ENCODE assay signal across 9 cellular contexts in genomic region chr3:69541823-69542264, GRCh38.
A peak's percentile ranks its signal among the peaks of the same experiment; 100 is the strongest.
DNase-seq lines count a peak whose midpoint lies in the region; ATAC-seq, FAIRE-seq and TF ChIP-seq lines count a peak whose summit lies in the region.
"Had no signal": no experiment of that assay in that cellular context is flagged by ENCODE, and none has a peak within 500 bp of the region (broad histone marks: within the 10 kb centered on the region; RNA-seq: fewer than 3 reads in every experiment).

No MANE protein-coding gene starts in this region.

- no peak overlapping the region for H2BK120ac ChIP-seq in mesenchymal stem cell (ENCODE audit: low read depth, low read length)

- TF ChIP-seq POLR2A in endothelial cell of umbilical vein (IDR thresholded peaks at IDR 0.05; ENCODE audit: low read depth, low read length), result no peak
- TF ChIP-seq POLR2A in uterus (IDR thresholded peaks at IDR 0.05), result no peak

- TF ChIP-seq CTCF in endothelial cell of umbilical vein (IDR thresholded peaks at IDR 0.05; ENCODE audit: extremely low read depth in 1 of 2, insufficient read depth in 1 of 2, low read depth in 1 of 2, low read length in 2 of 2) (no peak), uterus (IDR thresholded peaks at IDR 0.05) (no peak)

- no peak overlapping the region for H3K18ac ChIP-seq in mesenchymal stem cell (ENCODE audit: low read depth in 1 of 2, low read length in 2 of 2)

- no peak overlapping the region for H4K8ac ChIP-seq in mesenchymal stem cell (ENCODE audit: low read length)

- in situ Hi-C loops in G401 (cut with HindIII; ENCODE audit: low sequenced_read_pairs), result no loop called here

- peaks cover 34 to 38% of the 10 kb centered on the region in 2 experiments for H3K27me3 ChIP-seq in endothelial cell of umbilical vein (ENCODE audit: control insufficient read depth in 2 of 2, insufficient read depth in 2 of 2, low read length in 2 of 2)
- peaks cover 57 to 59% of the 10 kb centered on the region in 2 experiments for H3K27me3 ChIP-seq in mesenchymal stem cell (ENCODE audit: control insufficient read depth in 1 of 2, insufficient read depth in 1 of 2, low read length in 2 of 2)
- H3K27me3 ChIP-seq in uterus, result no peaks in the 10 kb centered on the region

- H3K4ac ChIP-seq in mesenchymal stem cell (ENCODE audit: low read depth in 1 of 2, low read length in 2 of 2), result no peak overlapping the region

- FAIRE-seq in endothelial cell of umbilical vein (lab: Jason Lieb, UNC), result no peak

- H3K9me3 ChIP-seq in endothelial cell of umbilical vein (replicated peaks; ENCODE audit: control insufficient read depth, insufficient read depth, low read length) (no peaks in the 10 kb centered on the region), mesenchymal stem cell (ENCODE audit: control insufficient read depth, low read length) (no peaks in the 10 kb centered on the region), uterus (no peaks in the 10 kb centered on the region)

- H2BK12ac ChIP-seq in mesenchymal stem cell (ENCODE audit: low read length in 2 of 2), result no peak overlapping the region

- no peaks in the 10 kb centered on the region for H3K9me1 ChIP-seq in endothelial cell of umbilical vein (replicated peaks; ENCODE audit: control insufficient read depth, extremely low read depth, insufficient read depth, low read length)

- no peak overlapping the region for H3K14ac ChIP-seq in mesenchymal stem cell (ENCODE audit: low read length in 2 of 2)

- H2BK5ac ChIP-seq in mesenchymal stem cell (ENCODE audit: low read depth, low read length, poor library complexity, severe bottlenecking), result no peak overlapping the region

- DNase-seq in Right ventricle myocardium inferior (ENCODE audit: missing footprints) (peak; percentile 74), cardiac septum (ENCODE audit: low spot score) (no peak), endothelial cell of umbilical vein (ENCODE audit: low read depth, low spot score) (no peak), mesenchymal stem cell (no peak), uterus (no peak), G401 (ENCODE audit: low spot score) (no peak), posterior vena cava (ENCODE audit: low spot score) (no peak)
- DNase-seq: CD4-positive, CD25-positive, alpha-beta regulatory T cell had no signal

- no peak overlapping the region for H3K23ac ChIP-seq in mesenchymal stem cell (ENCODE audit: low read length in 2 of 2)

- H4K20me1 ChIP-seq in endothelial cell of umbilical vein (replicated peaks; ENCODE audit: control insufficient read depth, extremely low read depth, insufficient read depth, low read length), result no peaks in the 10 kb centered on the region

- no peaks in the 10 kb centered on the region for H3K79me2 ChIP-seq in endothelial cell of umbilical vein (ENCODE audit: control insufficient read depth, insufficient read depth, low read length)

- intact Hi-C loops in Right ventricle myocardium inferior (cut with DNase I), result no loop called here
- intact Hi-C loops in cardiac septum (cut with DNase I), result no loop called here
- intact Hi-C loops in endothelial cell of umbilical vein (cut with micrococcal nuclease), result no loop called here
- intact Hi-C loops in uterus (cut with DNase I; ENCODE audit: low total_unique reads), result no loop called here
- intact Hi-C loops in posterior vena cava (cut with DNase I), result no loop called here

- dilution Hi-C loops in endothelial cell of umbilical vein (cut with MboI; ENCODE audit: extremely low pct_ligation_motif_present, low sequenced_read_pairs), result no loop called here

- H3K4me2 ChIP-seq in endothelial cell of umbilical vein (ENCODE audit: insufficient read depth, low read length) (peak overlapping the region; percentile 23), mesenchymal stem cell (ENCODE audit: low read length, poor library complexity, severe bottlenecking) (peak overlapping the region; percentile 64)

- WGBS in mesenchymal stem cell, result under 1% methylated on average over 43 of the region's 48 CpGs

- BruUV-seq in endothelial cell of umbilical vein (replicated peaks; lab: Mats Ljungman, UMichigan), result no TSS peak

- no peak overlapping the region for H3K27ac ChIP-seq in endothelial cell of umbilical vein (ENCODE audit: insufficient read depth, low read depth, low read length)
- H3K27ac ChIP-seq in mesenchymal stem cell (ENCODE audit: low read length, poor library complexity, severe bottlenecking), result no peak overlapping the region
- H3K27ac ChIP-seq in uterus, result no peak overlapping the region

- H3K79me1 ChIP-seq in mesenchymal stem cell (replicated peaks; ENCODE audit: low read length, poor library complexity, severe bottlenecking), result no peaks in the 10 kb centered on the region

- no peak overlapping the region for H2AK5ac ChIP-seq in mesenchymal stem cell (ENCODE audit: low read length, severe bottlenecking)

- H3K4me1 ChIP-seq in endothelial cell of umbilical vein (ENCODE audit: control insufficient read depth, extremely low read depth, insufficient read depth, low read length) (no peaks in the 10 kb centered on the region), mesenchymal stem cell (ENCODE audit: control insufficient read depth, insufficient read depth, low read depth, low read length) (peaks cover 16% of the 10 kb centered on the region), uterus (no peaks in the 10 kb centered on the region)

- POLR2A ChIA-PET in endothelial cell of umbilical vein (lab: Charles Lee), result interaction anchor here (0.6 kb wide), 1 partner anchor 90 kb away, joined by 4 read pairs; no protein-coding TSS in a partner anchor

- ATAC-seq in Right ventricle myocardium inferior (peak; percentile 47), HG02981 (IDR thresholded peaks at IDR 0.05; ENCODE audit: unreplicated experiment) (no peak)

- H3K4me3 ChIP-seq in endothelial cell of umbilical vein (replicated peaks in 1 of 3; ENCODE audit: insufficient read depth in 1 of 3, low read depth in 1 of 3, low read length in 3 of 3) (no peak overlapping the region), mesenchymal stem cell (ENCODE audit: insufficient read depth in 1 of 2, low read depth in 1 of 2, low read length in 2 of 2) (peak overlapping the region; percentile 47 to 60), uterus (peak overlapping the region; percentile 38 to 41)

- no peak overlapping the region for H2BK15ac ChIP-seq in mesenchymal stem cell (ENCODE audit: low read depth, poor library complexity, severe bottlenecking)

- H3K9ac ChIP-seq in endothelial cell of umbilical vein (replicated peaks; ENCODE audit: extremely low read depth, insufficient read depth, low read length) (no peak overlapping the region), mesenchymal stem cell (ENCODE audit: low read length) (no peak overlapping the region)

- CTCF ChIA-PET in endothelial cell of umbilical vein (lab: Charles Lee), result interaction anchor here (1.4 kb wide), 1 partner anchor 90 kb away, joined by 4 read pairs; no protein-coding TSS in a partner anchor

- no peaks in the 10 kb centered on the region for H3K36me3 ChIP-seq in endothelial cell of umbilical vein (ENCODE audit: control insufficient read depth in 2 of 2, extremely low read depth in 1 of 2, insufficient read depth in 2 of 2, low read length in 2 of 2)
- no peaks in the 10 kb centered on the region for H3K36me3 ChIP-seq in mesenchymal stem cell (ENCODE audit: control insufficient read depth in 1 of 2, insufficient read depth in 2 of 2, low read depth in 1 of 2, low read length in 2 of 2)
- H3K36me3 ChIP-seq in uterus, result no peaks in the 10 kb centered on the region

- H2AFZ ChIP-seq in endothelial cell of umbilical vein (ENCODE audit: low read depth, low read length), result no peak overlapping the region
- H2AFZ ChIP-seq in mesenchymal stem cell (ENCODE audit: low read depth, low read length), result no peak overlapping the region

- H4K91ac ChIP-seq in mesenchymal stem cell (ENCODE audit: low read length), result no peak overlapping the region

TF ChIP-seq in endothelial cell of umbilical vein, 7 proteins besides CTCF, POLR2A, EP300 and RAD21:
- TF ChIP-seq GATA2 (IDR thresholded peaks at IDR 0.05; ENCODE audit: insufficient read depth, insufficient read length, low read depth, low read length) (no peak), EZH2 (IDR thresholded peaks at IDR 0.05; ENCODE audit: borderline replicate concordance, low read depth, low read length, severe bottlenecking) (peak; percentile 49)

Comparison
In these comparisons a context has a peak if more than half of its experiments do, and no peak if none do; other contexts are left out.
1. H3K4me3 ChIP-seq: peak in mesenchymal stem cell (2 of 2) and uterus (2 of 2); none in endothelial cell of umbilical vein (0 of 3).